ENCODE assay signal across 8 cellular contexts in the genomic region with DNA sequence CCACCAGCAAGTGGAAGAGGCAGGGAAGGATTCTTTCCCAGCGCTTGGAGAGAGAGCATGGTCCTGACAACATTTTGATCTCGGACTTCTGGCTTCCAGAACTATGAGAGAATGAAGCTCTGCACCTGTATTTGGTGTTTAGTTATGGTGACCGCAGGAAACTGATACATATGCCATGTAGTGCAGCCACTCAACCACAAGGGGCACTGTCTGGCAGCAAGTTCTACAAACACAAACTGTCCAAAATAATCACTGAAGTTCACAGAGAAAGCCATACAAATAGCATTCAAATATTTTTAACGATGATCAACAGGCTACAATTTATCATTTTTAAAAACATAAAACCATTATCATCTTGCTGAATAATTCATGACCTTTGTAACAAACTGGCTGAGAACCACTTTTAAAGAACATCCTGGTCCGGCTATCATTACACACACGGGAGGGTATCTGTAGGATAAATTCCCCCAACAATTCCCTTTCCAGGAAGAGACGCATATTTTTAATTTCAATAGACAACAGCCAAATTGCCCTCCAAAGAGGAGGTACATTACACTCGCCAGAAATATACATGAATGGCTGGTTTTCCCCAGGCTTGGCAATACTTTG. TPM values are rescaled to one million over a fixed set of nuclear protein-coding genes. Genes with fewer than 3 reads are reported as not detected.
DNase-seq lines count a peak whose midpoint lies in the region; ATAC-seq, FAIRE-seq and TF ChIP-seq lines count a peak whose summit lies in the region.

No MANE protein-coding gene starts in this region.

- H4K20me1 ChIP-seq in mammary epithelial cell (ENCODE audit: insufficient read depth, low read length) = no peaks in the 10 kb centered on the region

- peaks cover 13% of the 10 kb centered on the region for H3K4me1 ChIP-seq in mammary epithelial cell (ENCODE audit: insufficient read depth, low read length)

- no peaks in the 10 kb centered on the region for H3K9me3 ChIP-seq in mammary epithelial cell (replicated peaks; ENCODE audit: insufficient read depth, low read length)

- H3K4me3 ChIP-seq in mammary epithelial cell (replicated peaks in 1 of 3; ENCODE audit: insufficient read depth in 1 of 3, low read depth in 2 of 3, low read length in 3 of 3) = no peak overlapping the region

- in situ Hi-C loops in mammary epithelial cell (cut with MboI; ENCODE audit: low sequenced_read_pairs in 2 of 2) = no loop called here

- 30% methylated on average over 8 of the region's 8 CpGs for WGBS in mammary epithelial cell (ENCODE audit: low coverage, missing lambda C conversion rate)

- DNase-seq in NOMO-1 (lab: John Stamatoyannopoulos, UW; ENCODE audit: unreplicated experiment in 2 of 2) (peak; percentile 12 to 17), NOMO-1 treated with dmso at 0.1 percent for 144 hours (lab: John Stamatoyannopoulos, UW; ENCODE audit: unreplicated experiment) (no peak), NCI-H146 (lab: John Stamatoyannopoulos, UW) (peak; percentile 21), mammary epithelial cell (peak; percentile 38), left lobe of liver (ENCODE audit: low spot score) (peak; percentile 52)
- DNase-seq in stimulated activated CD8-positive, alpha-beta memory T cell treated with anti-CD3 and anti-CD28 coated beads, Interleukin-4, amount 100 ng/mL, for 24 hours (ENCODE audit: low read depth) = peak; percentile 43

- H3K4me2 ChIP-seq in mammary epithelial cell (ENCODE audit: insufficient read depth, low read depth, low read length) = no peak overlapping the region

- FAIRE-seq in TTC549 (lab: Jason Lieb, UNC) = peak; percentile 28

- intact Hi-C loops in mammary epithelial cell (cut with micrococcal nuclease) = no loop called here

- ATAC-seq in left lobe of liver (peak; percentile 67), HG03571 (IDR thresholded peaks at IDR 0.05; ENCODE audit: unreplicated experiment) (no peak)

- no peaks in the 10 kb centered on the region for H3K79me2 ChIP-seq in mammary epithelial cell (ENCODE audit: insufficient read depth, low read length)

- TF ChIP-seq CTCF in mammary epithelial cell (conservative IDR thresholded peaks at IDR 0.05 in 1 of 2, IDR thresholded peaks at IDR 0.05 in 1 of 2; ENCODE audit: extremely low read depth in 1 of 2, insufficient read depth in 1 of 2, low read depth in 1 of 2, low read length in 2 of 2) = peak; percentile 93 to 99

- BruUV-seq in mammary epithelial cell (replicated peaks; lab: Mats Ljungman, UMichigan) = no TSS peak

- dilution Hi-C loops in mammary epithelial cell (cut with HindIII; ENCODE audit: low sequenced_read_pairs) = loop anchor here (25.0 kb wide), 1 partner anchor 387 kb away; no protein-coding TSS in a partner anchor

- CTCF ChIA-PET in mammary epithelial cell (lab: Charles Lee; ENCODE audit: low non-redundant PET) = interaction anchor here (0.7 kb wide), 1 partner anchor 65 kb away, joined by 4 read pairs; no protein-coding TSS in a partner anchor

- no peak overlapping the region for H3K27ac ChIP-seq in mammary epithelial cell (ENCODE audit: insufficient read depth, low read depth, low read length)

- no peaks in the 10 kb centered on the region for H3K27me3 ChIP-seq in mammary epithelial cell (ENCODE audit: insufficient read depth, low read length)

- H2AFZ ChIP-seq in mammary epithelial cell (ENCODE audit: low read depth, low read length) = no peak overlapping the region

- H3K9ac ChIP-seq in mammary epithelial cell (ENCODE audit: insufficient read depth, low read length) = no peak overlapping the region

- H3K36me3 ChIP-seq in mammary epithelial cell (ENCODE audit: insufficient read depth, low read length) = no peaks in the 10 kb centered on the region

RNA-seq across cellular contexts. Expression of gene CBR3, which starts 9.3 kb away (rescaled TPM):
- total RNA-seq in mammary epithelial cell (1 to 10 TPM; 1.2 to 5.8 TPM), left lobe of liver (not detected)
- polyA plus RNA-seq in mammary epithelial cell = 6.5 TPM
- not detected for polyA minus RNA-seq in mammary epithelial cell

RNA-seq across cellular contexts. Expression of gene DOP1B, which starts 31.0 kb away (rescaled TPM):
- total RNA-seq in mammary epithelial cell (10 to 100 TPM; 10.4 to 16.2 TPM), left lobe of liver (23.6 TPM)
- 4.1 TPM for polyA plus RNA-seq in mammary epithelial cell
- 11.2 TPM for polyA minus RNA-seq in mammary epithelial cell

RNA-seq across cellular contexts. Expression of gene CBR1, which starts 55.8 kb away (rescaled TPM):
- total RNA-seq in mammary epithelial cell (100 to 1,000 TPM in 1 of 2 donors, 10 to 100 TPM in 1; 95.0 to 105 TPM), left lobe of liver (152 TPM)
- polyA plus RNA-seq in mammary epithelial cell = 267 TPM
- polyA minus RNA-seq in mammary epithelial cell = 93.5 TPM
